Comparison of ENCODE assay signal across 1 cellular context in genomic region chr16:1940273-1941161, GRCh38.
A peak's percentile ranks its signal among the peaks of the same experiment; 100 is the strongest.
TF ChIP-seq lines count a peak whose summit lies in the region.

No MANE protein-coding gene starts in this region.

TF ChIP-seq in HepG2, 621 proteins besides CTCF, POLR2A, EP300 and RAD21 (continued from another document and continues in another):
- TF ChIP-seq ZNF609 (CRISPR knock-in tag; IDR thresholded peaks at IDR 0.05; ENCODE audit: borderline replicate concordance): peak; percentile 88
- peak; percentile 40 for TF ChIP-seq ZNF761 (CRISPR knock-in tag; conservative IDR thresholded peaks at IDR 0.05)
- TF ChIP-seq SRF (IDR thresholded peaks at IDR 0.05; ENCODE audit: low read depth, low read length): no peak
- TF ChIP-seq DMTF1 (CRISPR knock-in tag; IDR thresholded peaks at IDR 0.05): peak; percentile 71; the same call in 1 of the 2 replicates
- TF ChIP-seq KDM4B (CRISPR knock-in tag; IDR thresholded peaks at IDR 0.05): peak; percentile 11; the same call in 1 of the 2 replicates
- peak; percentile 99 for TF ChIP-seq TFAP4 (IDR thresholded peaks at IDR 0.05; ENCODE audit: borderline replicate concordance, low read depth)
- peak; percentile 32; the same call in 1 of the 2 replicates for TF ChIP-seq ZNF564 (CRISPR knock-in tag; IDR thresholded peaks at IDR 0.05)
- TF ChIP-seq FOXO1 (CRISPR knock-in tag; IDR thresholded peaks at IDR 0.05): peak; percentile 65
- TF ChIP-seq ZNF337 (CRISPR knock-in tag; IDR thresholded peaks at IDR 0.05; ENCODE audit: borderline replicate concordance, low read depth): peak; percentile 78; the same call in 1 of the 2 replicates
- no peak for TF ChIP-seq ATF7 (IDR thresholded peaks at IDR 0.05)
- TF ChIP-seq ATF7 (CRISPR knock-in tag; IDR thresholded peaks at IDR 0.05): peak; percentile 61; the same call in 1 of the 2 replicates
- peak; percentile 22; the same call in 1 of the 2 replicates for TF ChIP-seq ZNF281 (CRISPR knock-in tag; IDR thresholded peaks at IDR 0.05; ENCODE audit: borderline replicate concordance)
- TF ChIP-seq KAT7 (CRISPR knock-in tag; IDR thresholded peaks at IDR 0.05; ENCODE audit: borderline replicate concordance): no peak
- TF ChIP-seq ZNF30 (CRISPR knock-in tag; IDR thresholded peaks at IDR 0.05): no peak; the same call in 1 of the 2 replicates
- TF ChIP-seq SCMH1 (CRISPR knock-in tag; IDR thresholded peaks at IDR 0.05; ENCODE audit: borderline replicate concordance): no peak
- no peak for TF ChIP-seq PAF1 (CRISPR knock-in tag; IDR thresholded peaks at IDR 0.05)
- peak; percentile 56; the same call in 1 of the 2 replicates for TF ChIP-seq ZNF441 (CRISPR knock-in tag; IDR thresholded peaks at IDR 0.05; ENCODE audit: borderline replicate concordance)
- TF ChIP-seq ZC3H4 (CRISPR knock-in tag; IDR thresholded peaks at IDR 0.05; ENCODE audit: borderline replicate concordance): peak; percentile 83; the same call in 1 of the 2 replicates
- TF ChIP-seq BRF2 (CRISPR knock-in tag; IDR thresholded peaks at IDR 0.05): peak; percentile 38; the same call in 1 of the 2 replicates
- TF ChIP-seq ZBTB46 (CRISPR knock-in tag; IDR thresholded peaks at IDR 0.05; ENCODE audit: borderline replicate concordance): no peak
- peak; percentile 98 for TF ChIP-seq ASH2L (IDR thresholded peaks at IDR 0.05; ENCODE audit: insufficient read length, low read depth, low read length)
- TF ChIP-seq FOXP4 (CRISPR knock-in tag; IDR thresholded peaks at IDR 0.05): peak; percentile 83
- no peak; the same call in 1 of the 2 replicates for TF ChIP-seq ZNF777 (CRISPR knock-in tag; IDR thresholded peaks at IDR 0.05)
- 0 out of 2 replicates have a peak, but pooled peaks have one; percentile 26 for TF ChIP-seq RNF2 (conservative IDR thresholded peaks at IDR 0.05; ENCODE audit: low read depth)
- TF ChIP-seq SALL1 (CRISPR knock-in tag; IDR thresholded peaks at IDR 0.05): peak; percentile 90
- no peak for TF ChIP-seq NFYC (CRISPR knock-in tag; IDR thresholded peaks at IDR 0.05)
- no peak for TF ChIP-seq ZSCAN21 (CRISPR knock-in tag; IDR thresholded peaks at IDR 0.05; ENCODE audit: borderline replicate concordance)
- peak in 1 of 2 experiments; percentile 42; a peak in 1 of 4 replicates for TF ChIP-seq KLF16 (CRISPR knock-in tag; IDR thresholded peaks at IDR 0.05)
- TF ChIP-seq NCOR1 (IDR thresholded peaks at IDR 0.05; ENCODE audit: borderline replicate concordance, low read length): peak; percentile 82
- TF ChIP-seq GFI1 (CRISPR knock-in tag; IDR thresholded peaks at IDR 0.05; ENCODE audit: borderline replicate concordance): no peak
- peak; percentile 94 for TF ChIP-seq HIVEP1 (CRISPR knock-in tag; IDR thresholded peaks at IDR 0.05)
- peak; percentile 80 for TF ChIP-seq TSC22D2 (CRISPR knock-in tag; IDR thresholded peaks at IDR 0.05; ENCODE audit: borderline replicate concordance)
- 0 out of 2 replicates have a peak, but pooled peaks have one; percentile 24 for TF ChIP-seq ZNF451 (CRISPR knock-in tag; IDR thresholded peaks at IDR 0.05)
- peak; percentile 87; the same call in 1 of the 2 replicates for TF ChIP-seq ZNF136 (CRISPR knock-in tag; IDR thresholded peaks at IDR 0.05; ENCODE audit: low read depth)
- TF ChIP-seq ZNF670 (CRISPR knock-in tag; IDR thresholded peaks at IDR 0.05; ENCODE audit: borderline replicate concordance): no peak
- TF ChIP-seq ZNF512 (CRISPR knock-in tag; IDR thresholded peaks at IDR 0.05): no peak
- TF ChIP-seq, protein P1, sequence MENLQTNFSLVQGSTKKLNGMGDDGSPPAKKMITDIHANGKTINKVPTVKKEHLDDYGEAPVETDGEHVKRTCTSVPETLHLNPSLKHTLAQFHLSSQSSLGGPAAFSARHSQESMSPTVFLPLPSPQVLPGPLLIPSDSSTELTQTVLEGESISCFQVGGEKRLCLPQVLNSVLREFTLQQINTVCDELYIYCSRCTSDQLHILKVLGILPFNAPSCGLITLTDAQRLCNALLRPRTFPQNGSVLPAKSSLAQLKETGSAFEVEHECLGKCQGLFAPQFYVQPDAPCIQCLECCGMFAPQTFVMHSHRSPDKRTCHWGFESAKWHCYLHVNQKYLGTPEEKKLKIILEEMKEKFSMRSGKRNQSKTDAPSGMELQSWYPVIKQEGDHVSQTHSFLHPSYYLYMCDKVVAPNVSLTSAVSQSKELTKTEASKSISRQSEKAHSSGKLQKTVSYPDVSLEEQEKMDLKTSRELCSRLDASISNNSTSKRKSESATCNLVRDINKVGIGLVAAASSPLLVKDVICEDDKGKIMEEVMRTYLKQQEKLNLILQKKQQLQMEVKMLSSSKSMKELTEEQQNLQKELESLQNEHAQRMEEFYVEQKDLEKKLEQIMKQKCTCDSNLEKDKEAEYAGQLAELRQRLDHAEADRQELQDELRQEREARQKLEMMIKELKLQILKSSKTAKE (CRISPR knock-in tag; IDR thresholded peaks at IDR 0.05; ENCODE audit: borderline replicate concordance): peak; percentile 65
- no peak for TF ChIP-seq ZFP82 (CRISPR knock-in tag; IDR thresholded peaks at IDR 0.05; ENCODE audit: borderline replicate concordance)
- TF ChIP-seq ZNF260 (CRISPR knock-in tag; IDR thresholded peaks at IDR 0.05; ENCODE audit: borderline replicate concordance, low read depth): no peak
